In the genomic region with DNA sequence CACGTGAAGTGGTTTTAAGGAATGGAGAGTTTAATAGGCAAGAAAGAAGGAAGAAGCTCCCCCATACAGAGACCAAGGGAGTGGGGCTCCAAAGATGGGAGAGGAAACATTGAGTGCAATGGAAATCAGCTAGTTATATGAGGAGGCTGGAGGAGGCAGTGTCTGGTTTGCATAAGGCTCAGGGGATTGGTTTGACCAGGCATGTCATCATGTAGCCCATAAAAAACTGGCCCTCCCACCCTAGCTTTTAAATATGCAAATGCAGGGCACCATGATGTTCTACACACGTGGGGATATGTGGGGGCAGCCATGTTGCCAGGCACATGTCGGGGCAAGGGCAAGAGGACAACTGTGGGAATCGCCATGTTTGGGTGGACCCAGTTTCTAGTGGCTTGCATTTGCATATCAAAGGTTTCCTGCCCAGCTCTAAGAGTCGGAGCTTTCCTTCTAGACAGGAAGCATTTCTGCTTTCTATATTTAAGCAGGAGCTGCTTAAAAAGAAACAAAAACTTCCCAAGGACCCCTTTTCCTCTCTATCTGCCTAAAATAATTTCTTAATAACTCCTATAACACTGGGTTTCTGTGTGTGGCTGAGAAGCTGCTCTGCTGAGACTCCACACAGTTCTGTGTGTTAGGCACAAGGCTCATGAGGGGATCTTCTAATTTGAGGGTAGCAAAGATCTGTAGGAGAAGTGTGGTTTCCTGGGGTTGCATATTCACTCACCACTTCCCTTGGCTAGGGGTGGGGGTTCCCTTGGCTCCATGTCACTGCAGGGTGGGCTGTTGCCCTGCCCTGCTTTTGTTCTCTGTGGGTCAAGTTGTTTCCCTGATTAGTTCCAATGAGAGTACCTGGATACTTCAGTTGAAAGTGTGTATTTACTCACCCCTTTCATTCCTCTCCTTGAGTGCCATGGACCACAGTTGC, we compare ENCODE assay signal across 8 cellular contexts.
DNase-seq lines count a peak whose midpoint lies in the region; ATAC-seq and TF ChIP-seq lines count a peak whose summit lies in the region.

No MANE protein-coding gene starts in this region.

- no CpG with 5 or more reads among the region's 5 CpGs for WGBS in trophoblast cell (ENCODE audit: extremely low coverage, insufficient coverage, insufficient read length)

- H3K4ac ChIP-seq in trophoblast cell (ENCODE audit: low read depth, low read length), result no peak overlapping the region

- H3K9me3 Mint-ChIP-seq in progenitor cell of endocrine pancreas (ENCODE audit: low read depth), result peaks cover 23% of the 10 kb centered on the region

- no peak overlapping the region for H4K12ac ChIP-seq in trophoblast cell (ENCODE audit: low read depth, low read length)

- H3K9me3 ChIP-seq in trophoblast cell (ENCODE audit: insufficient read depth, low read depth, low read length) (no peaks in the 10 kb centered on the region), left ventricle myocardium inferior (replicated peaks) (no peaks in the 10 kb centered on the region)

- H3K4me1 ChIP-seq in trophoblast cell (ENCODE audit: control insufficient read depth in 1 of 2, insufficient read depth in 2 of 2, low read length in 2 of 2) (peaks cover 10 to 13% of the 10 kb centered on the region in 2 experiments), left ventricle myocardium inferior (no peaks in the 10 kb centered on the region)

- H3K27ac ChIP-seq in trophoblast cell (ENCODE audit: low read depth, low read length) (no peak overlapping the region), left ventricle myocardium inferior (replicated peaks) (no peak overlapping the region)

- no peak overlapping the region for H3K23ac ChIP-seq in trophoblast cell (ENCODE audit: low read length)

- H3K14ac ChIP-seq in trophoblast cell (ENCODE audit: low read length), result no peak overlapping the region

- H3K9ac ChIP-seq in trophoblast cell (ENCODE audit: low read length), result no peak overlapping the region

- peak overlapping the region; percentile 66 for H2BK120ac ChIP-seq in trophoblast cell (ENCODE audit: insufficient read depth, low read length, poor library complexity)

- H2AK5ac ChIP-seq in trophoblast cell (ENCODE audit: low read length), result peak overlapping the region; percentile 46

- H3K27me3 ChIP-seq in trophoblast cell (ENCODE audit: insufficient read depth, low read length) (no peaks in the 10 kb centered on the region), left ventricle myocardium inferior (ENCODE audit: low read depth) (no peaks in the 10 kb centered on the region)

- no peaks in the 10 kb centered on the region for H3K36me3 Mint-ChIP-seq in progenitor cell of endocrine pancreas (ENCODE audit: insufficient read depth)

- peak; percentile 90 for ATAC-seq in GM18907 (IDR thresholded peaks at IDR 0.05; ENCODE audit: unreplicated experiment)
- peak; percentile 83 for ATAC-seq in HG03378 (IDR thresholded peaks at IDR 0.05; ENCODE audit: unreplicated experiment)
- peak; percentile 56 to 68 for ATAC-seq in activated CD4-positive, CD25-positive, alpha-beta regulatory T cell treated with anti-CD3 and anti-CD28 coated beads, Interleukin-2, amount 50 U/mL, for 24 hours

- intact Hi-C loops in left ventricle myocardium inferior (cut with micrococcal nuclease), result no loop called here

- H3K18ac ChIP-seq in trophoblast cell (ENCODE audit: low read length), result no peak overlapping the region

- peak overlapping the region; percentile 58 for H2BK12ac ChIP-seq in trophoblast cell (ENCODE audit: low read length)

- DNase-seq in trophoblast cell, result no peak
- DNase-seq in SW 1271 (lab: John Stamatoyannopoulos, UW), result no peak
- no peak for DNase-seq in left ventricle myocardium inferior
- no peak for DNase-seq in NCI-H1105 (lab: John Stamatoyannopoulos, UW)
- DNase-seq in progenitor cell of endocrine pancreas (ENCODE audit: low spot score, unreplicated experiment), result no peak

- no peaks in the 10 kb centered on the region for H3K79me2 ChIP-seq in trophoblast cell (ENCODE audit: control insufficient read depth, insufficient read depth, low read length, poor library complexity)

- H3K27ac Mint-ChIP-seq in progenitor cell of endocrine pancreas, result no peak overlapping the region

- peak overlapping the region; percentile 21 for H2BK5ac ChIP-seq in trophoblast cell (ENCODE audit: low read depth, low read length, poor library complexity)

- H3K36me3 ChIP-seq in trophoblast cell (ENCODE audit: control insufficient read depth in 1 of 2, insufficient read depth in 2 of 2, low read length in 2 of 2) (no peaks in the 10 kb centered on the region), left ventricle myocardium inferior (no peaks in the 10 kb centered on the region)

- no peak overlapping the region for H3K4me2 ChIP-seq in trophoblast cell (ENCODE audit: low read length)

- H4K8ac ChIP-seq in trophoblast cell (ENCODE audit: low read depth, low read length), result peak overlapping the region; percentile 19

- peaks cover 12% of the 10 kb centered on the region for H3K79me1 ChIP-seq in trophoblast cell (ENCODE audit: low read length)

- TF ChIP-seq CTCF in left ventricle myocardium inferior (IDR thresholded peaks at IDR 0.05; ENCODE audit: borderline replicate concordance) (no peak), progenitor cell of endocrine pancreas (IDR thresholded peaks at IDR 0.05; ENCODE audit: unreplicated experiment) (no peak)

- H3K4me3 ChIP-seq in trophoblast cell (ENCODE audit: low read depth, low read length) (no peak overlapping the region), left ventricle myocardium inferior (no peak overlapping the region)

- H3K27me3 Mint-ChIP-seq in progenitor cell of endocrine pancreas, result no peaks in the 10 kb centered on the region

- no peaks in the 10 kb centered on the region for H3K4me1 Mint-ChIP-seq in progenitor cell of endocrine pancreas (ENCODE audit: low read depth)

- no peak overlapping the region for H4K91ac ChIP-seq in trophoblast cell (ENCODE audit: low read depth, low read length)

- H3K4me3 Mint-ChIP-seq in progenitor cell of endocrine pancreas (ENCODE audit: low read depth), result no peak overlapping the region

- H2AFZ ChIP-seq in trophoblast cell (ENCODE audit: insufficient read depth, low read length, poor library complexity), result no peak overlapping the region
